ENCODE assay signal across 10 cellular contexts in genomic region chr19:2969104-2969504, GRCh38. TPM values are rescaled to one million over a fixed set of nuclear protein-coding genes. Genes with fewer than 3 reads are reported as not detected.
A peak's percentile ranks its signal among the peaks of the same experiment; 100 is the strongest.
DNase-seq lines count a peak whose midpoint lies in the region; ATAC-seq and TF ChIP-seq lines count a peak whose summit lies in the region.
"Had no signal": no experiment of that assay in that cellular context is flagged by ENCODE, and none has a peak within 500 bp of the region (broad histone marks: within the 10 kb centered on the region; RNA-seq: fewer than 3 reads in every experiment).

No MANE protein-coding gene starts in this region.

- no peaks in the 10 kb centered on the region for H3K9me3 ChIP-seq in mucosa of stomach (ENCODE audit: control insufficient read depth, low read length)
- H3K9me3 ChIP-seq in CD4-positive, alpha-beta T cell (ENCODE audit: control insufficient read depth, low read length) = no peaks in the 10 kb centered on the region

- H3K27me3 ChIP-seq in mucosa of stomach (ENCODE audit: control insufficient read depth, insufficient read depth, low read length) = no peaks in the 10 kb centered on the region
- H3K27me3 ChIP-seq in CD4-positive, alpha-beta T cell (ENCODE audit: control insufficient read depth, insufficient read depth, low read length) = no peaks in the 10 kb centered on the region

- DNase-seq in COLO668 (lab: John Stamatoyannopoulos, UW; ENCODE audit: unreplicated experiment) (peak; percentile 82), NCI-H2107 (lab: John Stamatoyannopoulos, UW) (peak; percentile 53), cerebellar nuclear complex (lab: John Stamatoyannopoulos, UW) (peak; percentile 59 to 66)
- no peak for DNase-seq in activated CD4-positive, alpha-beta T cell treated with anti-CD3 and anti-CD28 coated beads, Interleukin-2, amount 10 ng/mL, durations not matched to agents 24 days and 14 days
- no peak for DNase-seq in activated effector memory CD4-positive, alpha-beta T cell treated with anti-CD3 and anti-CD28 coated beads, Interleukin-2, amount 50 U/mL, for 16 hours
- no peak for DNase-seq in CD4-positive, alpha-beta T cell
- DNase-seq: foreskin keratinocyte, posterior cingulate gyrus had no signal

- no peak overlapping the region for H3K27ac Mint-ChIP-seq in activated CD4-positive, alpha-beta T cell treated with anti-CD3 and anti-CD28 coated beads, Interleukin-2, amount 10 ng/mL, durations not matched to agents 24 days and 14 days
- H3K27ac Mint-ChIP-seq in CD4-positive, alpha-beta T cell = no peak overlapping the region

- no peak overlapping the region for H3K4me3 Mint-ChIP-seq in activated CD4-positive, alpha-beta T cell treated with anti-CD3 and anti-CD28 coated beads, Interleukin-2, amount 10 ng/mL, durations not matched to agents 24 days and 14 days
- no peak overlapping the region for H3K4me3 Mint-ChIP-seq in CD4-positive, alpha-beta T cell

- POLR2A ChIA-PET in CD4-positive, alpha-beta T cell (lab: Charles Lee) = no interaction called here

- no peaks in the 10 kb centered on the region for H3K36me3 ChIP-seq in mucosa of stomach (ENCODE audit: control insufficient read depth, insufficient read depth, low read length)

- CTCF ChIA-PET in CD4-positive, alpha-beta T cell (lab: Charles Lee) = interaction anchor here (0.6 kb wide), 1 partner anchor 197 kb away, joined by 3 read pairs; no protein-coding TSS in a partner anchor

- peaks cover 1% of the 10 kb centered on the region for H3K27me3 Mint-ChIP-seq in activated CD4-positive, alpha-beta T cell treated with anti-CD3 and anti-CD28 coated beads, Interleukin-2, amount 10 ng/mL, durations not matched to agents 24 days and 14 days
- no peaks in the 10 kb centered on the region for H3K27me3 Mint-ChIP-seq in CD4-positive, alpha-beta T cell

- H3K4me1 Mint-ChIP-seq in activated CD4-positive, alpha-beta T cell treated with anti-CD3 and anti-CD28 coated beads, Interleukin-2, amount 10 ng/mL, durations not matched to agents 24 days and 14 days = peaks cover 1% of the 10 kb centered on the region
- no peaks in the 10 kb centered on the region for H3K4me1 Mint-ChIP-seq in CD4-positive, alpha-beta T cell (ENCODE audit: low read depth)

- H3K9me3 Mint-ChIP-seq in activated CD4-positive, alpha-beta T cell treated with anti-CD3 and anti-CD28 coated beads, Interleukin-2, amount 10 ng/mL, durations not matched to agents 24 days and 14 days = no peaks in the 10 kb centered on the region
- no peaks in the 10 kb centered on the region for H3K9me3 Mint-ChIP-seq in CD4-positive, alpha-beta T cell

- no peak for TF ChIP-seq CTCF in CD4-positive, alpha-beta T cell (IDR thresholded peaks at IDR 0.05)

- no peaks in the 10 kb centered on the region for H3K36me3 Mint-ChIP-seq in activated CD4-positive, alpha-beta T cell treated with anti-CD3 and anti-CD28 coated beads, Interleukin-2, amount 10 ng/mL, durations not matched to agents 24 days and 14 days (ENCODE audit: low read depth)
- no peaks in the 10 kb centered on the region for H3K36me3 Mint-ChIP-seq in CD4-positive, alpha-beta T cell (ENCODE audit: low read depth)

- peak overlapping the region; percentile 27 for H3K9ac ChIP-seq in mucosa of stomach (ENCODE audit: low read length)

- no peak overlapping the region for H3K27ac ChIP-seq in CD4-positive, alpha-beta T cell (ENCODE audit: low read depth, low read length)
- H3K27ac ChIP-seq: foreskin keratinocyte had no signal

- peaks cover 8% of the 10 kb centered on the region for H3K4me1 ChIP-seq in mucosa of stomach (ENCODE audit: control insufficient read depth, insufficient read depth, low read length)
- H3K4me1 ChIP-seq: foreskin keratinocyte had no signal

- intact Hi-C loops in activated CD4-positive, alpha-beta T cell treated with anti-CD3 and anti-CD28 coated beads, Interleukin-2, amount 10 ng/mL, durations not matched to agents 24 days and 14 days (cut with micrococcal nuclease) = no loop called here
- intact Hi-C loops in CD4-positive, alpha-beta T cell (cut with DNase I, micrococcal nuclease) = no loop called here

- ATAC-seq in CD4-positive, alpha-beta T cell (ENCODE audit: poor library complexity) = no peak
- ATAC-seq in GM18861 (IDR thresholded peaks at IDR 0.05; ENCODE audit: unreplicated experiment) = no peak
- ATAC-seq: foreskin keratinocyte had no signal

- H3K4me3 ChIP-seq in mucosa of stomach (ENCODE audit: low read length) = no peak overlapping the region

RNA-seq across cellular contexts. Expression of gene TLE6, which starts 8.3 kb away (rescaled TPM):
- 1.1 and 1.3 TPM in 2 replicates for total RNA-seq in activated CD4-positive, alpha-beta T cell treated with anti-CD3 and anti-CD28 coated beads, Interleukin-2, amount 10 ng/mL, durations not matched to agents 24 days and 14 days
- not detected for total RNA-seq in CD4-positive, alpha-beta T cell

RNA-seq across cellular contexts. Expression of gene ZNF77, which starts 24.3 kb away (rescaled TPM):
- 4.8 and 5.8 TPM in 2 replicates for total RNA-seq in activated CD4-positive, alpha-beta T cell treated with anti-CD3 and anti-CD28 coated beads, Interleukin-2, amount 10 ng/mL, durations not matched to agents 24 days and 14 days
- total RNA-seq in CD4-positive, alpha-beta T cell = 1 to 10 TPM; 2.0 to 2.4 TPM

RNA-seq across cellular contexts. Expression of gene TLE2, which starts 60.0 kb away (rescaled TPM):
- total RNA-seq in activated CD4-positive, alpha-beta T cell treated with anti-CD3 and anti-CD28 coated beads, Interleukin-2, amount 10 ng/mL, durations not matched to agents 24 days and 14 days = 1.4 and 2.3 TPM in 2 replicates
- 10 to 100 TPM; 23.9 to 25.0 TPM for total RNA-seq in CD4-positive, alpha-beta T cell

Comparison
In these comparisons a context has a peak if more than half of its experiments do, and no peak if none do; other contexts are left out.
1. DNase-seq: peak in COLO668 (single experiment), NCI-H2107 (single experiment) and cerebellar nuclear complex (2 of 2); none in activated CD4-positive, alpha-beta T cell treated with anti-CD3 and anti-CD28 coated beads, Interleukin-2, amount 10 ng/mL, durations not matched to agents 24 days and 14 days (single experiment), activated effector memory CD4-positive, alpha-beta T cell treated with anti-CD3 and anti-CD28 coated beads, Interleukin-2, amount 50 U/mL, for 16 hours (single experiment) and CD4-positive, alpha-beta T cell (0 of 10).